Comparison of ENCODE assay signal across 34 cellular contexts in genomic region chrX:54794795-54795194, GRCh38. TPM values are rescaled to one million over a fixed set of nuclear protein-coding genes. Genes with fewer than 3 reads are reported as not detected.
"Had no signal": no experiment of that assay in that cellular context is flagged by ENCODE, and none has a peak within 500 bp of the region (broad histone marks: within the 10 kb centered on the region; RNA-seq: fewer than 3 reads in every experiment).

No MANE protein-coding gene starts in this region.

- H3K4me3 Mint-ChIP-seq: activated CD4-positive, alpha-beta memory T cell treated with anti-CD3 and anti-CD28 coated beads, Interleukin-2, amount 10 ng/mL, durations not matched to agents 7 days and 5 days; activated CD8-positive, alpha-beta memory T cell treated with anti-CD3 and anti-CD28 coated beads, Interleukin-2, amount 10 ng/mL, durations not matched to agents 7 days and 5 days; activated naive CD4-positive, alpha-beta T cell treated with anti-CD3 and anti-CD28 coated beads, Interleukin-2, amount 10 ng/mL, durations not matched to agents 7 days and 5 days; activated naive CD8-positive, alpha-beta T cell; activated naive CD8-positive, alpha-beta T cell treated with anti-CD3 and anti-CD28 coated beads, Interleukin-2, amount 50 U/mL, for 24 hours; brain had no signal

- H3K9ac ChIP-seq: KMS-11 had no signal

- DNase-seq: activated CD4-positive, alpha-beta memory T cell treated with anti-CD3 and anti-CD28 coated beads, Interleukin-2, amount 10 ng/mL, durations not matched to agents 7 days and 5 days; activated CD4-positive, alpha-beta T cell treated with anti-CD3 and anti-CD28 coated beads for 1 hour; activated CD4-positive, alpha-beta T cell treated with anti-CD3 and anti-CD28 coated beads for 48 hours; activated CD4-positive, CD25-positive, alpha-beta regulatory T cell; activated CD8-positive, alpha-beta memory T cell treated with anti-CD3 and anti-CD28 coated beads for 24 hours; activated CD8-positive, alpha-beta memory T cell treated with anti-CD3 and anti-CD28 coated beads, Interleukin-2, amount 10 ng/mL, durations not matched to agents 7 days and 5 days; activated CD8-positive, alpha-beta memory T cell treated with anti-CD3 and anti-CD28 coated beads, Interleukin-2, amount 50 U/mL, for 48 hours; activated effector memory CD4-positive, alpha-beta T cell treated with Interleukin-2 at 50 U/mL for 16 hours; activated naive CD4-positive, alpha-beta T cell treated with anti-CD3 and anti-CD28 coated beads, Interleukin-2, amount 10 ng/mL, durations not matched to agents 7 days and 5 days; activated naive CD8-positive, alpha-beta T cell treated with anti-CD3 and anti-CD28 coated beads, Interleukin-2, amount 50 U/mL, for 24 hours; activated T-cell treated with anti-CD3 and anti-CD28 coated beads, Interleukin-2, amount 50 U/mL, for 48 hours; anterior cingulate cortex; caudate nucleus; MM.1S; MV-4-11; NCI-H1092; NCI-H1436 treated with DMSO at 0.1 percent for 48 hours; NCI-H1694 treated with DMSO at 0.1 percent for 48 hours; NCI-H2029; NCI-H2107; NCI-H2171; NCI-H524; OCI-M1; SIG-M5; SW 1271; T-helper 1 cell; T-helper 2 cell; T-helper 9 cell; WERI-Rb-1 had no signal

- H3K27ac ChIP-seq: KMS-11, WERI-Rb-1 had no signal

- H3K36me3 Mint-ChIP-seq: activated CD8-positive, alpha-beta memory T cell treated with anti-CD3 and anti-CD28 coated beads, Interleukin-2, amount 10 ng/mL, durations not matched to agents 7 days and 5 days; activated naive CD4-positive, alpha-beta T cell treated with anti-CD3 and anti-CD28 coated beads, Interleukin-2, amount 10 ng/mL, durations not matched to agents 7 days and 5 days; activated naive CD8-positive, alpha-beta T cell; brain had no signal

- H3K27me3 Mint-ChIP-seq: activated naive CD8-positive, alpha-beta T cell; activated naive CD8-positive, alpha-beta T cell treated with anti-CD3 and anti-CD28 coated beads, Interleukin-2, amount 50 U/mL, for 24 hours; brain had no signal

- FAIRE-seq: bronchial epithelial cell had no signal

- H3K4me1 Mint-ChIP-seq: activated CD4-positive, alpha-beta memory T cell treated with anti-CD3 and anti-CD28 coated beads, Interleukin-2, amount 10 ng/mL, durations not matched to agents 7 days and 5 days; activated CD8-positive, alpha-beta memory T cell treated with anti-CD3 and anti-CD28 coated beads, Interleukin-2, amount 10 ng/mL, durations not matched to agents 7 days and 5 days; activated naive CD4-positive, alpha-beta T cell treated with anti-CD3 and anti-CD28 coated beads, Interleukin-2, amount 10 ng/mL, durations not matched to agents 7 days and 5 days; activated naive CD8-positive, alpha-beta T cell treated with anti-CD3 and anti-CD28 coated beads, Interleukin-2, amount 50 U/mL, for 24 hours had no signal

- H3K4me2 ChIP-seq: KMS-11 had no signal

- ATAC-seq: activated CD8-positive, alpha-beta memory T cell treated with anti-CD3 and anti-CD28 coated beads, Interleukin-2, amount 10 ng/mL, durations not matched to agents 7 days and 5 days; activated naive CD8-positive, alpha-beta T cell treated with anti-CD3 and anti-CD28 coated beads, Interleukin-2, amount 50 U/mL, for 24 hours had no signal

- H3K27ac Mint-ChIP-seq: activated CD4-positive, alpha-beta memory T cell treated with anti-CD3 and anti-CD28 coated beads, Interleukin-2, amount 10 ng/mL, durations not matched to agents 7 days and 5 days; activated CD8-positive, alpha-beta memory T cell treated with anti-CD3 and anti-CD28 coated beads, Interleukin-2, amount 10 ng/mL, durations not matched to agents 7 days and 5 days; activated naive CD4-positive, alpha-beta T cell treated with anti-CD3 and anti-CD28 coated beads, Interleukin-2, amount 10 ng/mL, durations not matched to agents 7 days and 5 days; activated naive CD8-positive, alpha-beta T cell; activated naive CD8-positive, alpha-beta T cell treated with anti-CD3 and anti-CD28 coated beads, Interleukin-2, amount 50 U/mL, for 24 hours had no signal

- H3K36me3 ChIP-seq: WERI-Rb-1 had no signal

- H3K9me3 Mint-ChIP-seq: activated CD4-positive, alpha-beta memory T cell treated with anti-CD3 and anti-CD28 coated beads, Interleukin-2, amount 10 ng/mL, durations not matched to agents 7 days and 5 days; activated naive CD4-positive, alpha-beta T cell treated with anti-CD3 and anti-CD28 coated beads, Interleukin-2, amount 10 ng/mL, durations not matched to agents 7 days and 5 days; activated naive CD8-positive, alpha-beta T cell treated with anti-CD3 and anti-CD28 coated beads, Interleukin-2, amount 50 U/mL, for 24 hours had no signal

RNA-seq across cellular contexts. Expression of gene ITIH6, which starts 3.3 kb away (rescaled TPM):
- total RNA-seq: activated CD4-positive, alpha-beta memory T cell treated with anti-CD3 and anti-CD28 coated beads, Interleukin-2, amount 10 ng/mL, durations not matched to agents 7 days and 5 days; activated CD8-positive, alpha-beta memory T cell treated with anti-CD3 and anti-CD28 coated beads, Interleukin-2, amount 10 ng/mL, durations not matched to agents 7 days and 5 days; bronchial epithelial cell; LHCN-M2 had no signal
